In the genomic region with DNA sequence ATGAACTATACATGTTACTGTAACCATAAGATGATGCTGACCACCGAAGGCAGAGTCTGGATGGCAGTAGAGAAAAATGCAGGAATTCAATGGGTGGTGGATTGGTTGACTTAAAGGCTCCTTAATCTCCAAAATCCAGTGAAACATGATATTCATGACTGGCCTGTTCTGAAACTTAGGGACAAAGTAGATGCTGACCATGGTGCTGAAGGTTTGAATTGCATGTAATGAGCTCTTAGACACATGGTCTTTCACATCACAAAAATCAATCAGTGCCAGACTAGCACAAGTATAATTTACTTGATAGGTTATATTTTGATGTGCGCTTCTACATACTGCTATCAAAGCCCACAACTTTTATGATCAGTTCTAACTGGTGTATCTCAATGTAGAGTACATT, we compare ENCODE assay signal across 10 cellular contexts. TPM values are rescaled to one million over a fixed set of nuclear protein-coding genes. Genes with fewer than 3 reads are reported as not detected.
DNase-seq lines count a peak whose midpoint lies in the region; ATAC-seq, FAIRE-seq and TF ChIP-seq lines count a peak whose summit lies in the region.
"Had no signal": no experiment of that assay in that cellular context is flagged by ENCODE, and none has a peak within 500 bp of the region (broad histone marks: within the 10 kb centered on the region; RNA-seq: fewer than 3 reads in every experiment).

No MANE protein-coding gene starts in this region.

- H3K9me2 ChIP-seq in SK-N-SH: no peaks in the 10 kb centered on the region

- H4K20me1 ChIP-seq in HepG2 (ENCODE audit: insufficient read depth, low read length): no peaks in the 10 kb centered on the region
- no peaks in the 10 kb centered on the region for H4K20me1 ChIP-seq in SK-N-SH (ENCODE audit: insufficient read depth)

- no peak for TF ChIP-seq EP300 in HepG2 (IDR thresholded peaks at IDR 0.05; ENCODE audit: low read depth in 2 of 2, low read length in 2 of 2)
- TF ChIP-seq EP300 in HepG2 (CRISPR knock-in tag; IDR thresholded peaks at IDR 0.05; ENCODE audit: borderline replicate concordance): no peak
- TF ChIP-seq EP300 in SK-N-SH (IDR thresholded peaks at IDR 0.05; ENCODE audit: borderline replicate concordance in 1 of 2, low read depth in 1 of 2, low read length in 1 of 2): no peak

- no peak overlapping the region for H3K27ac ChIP-seq in HepG2 (ENCODE audit: extremely low read length, insufficient read depth, low read length)
- no peak overlapping the region for H3K27ac ChIP-seq in right lobe of liver
- no peak overlapping the region for H3K27ac ChIP-seq in SK-N-SH (ENCODE audit: low read depth in 2 of 2, low read length in 1 of 2)
- no peak overlapping the region for H3K27ac ChIP-seq in substantia nigra (ENCODE audit: low read depth, low read length, poor library complexity, severe bottlenecking)
- H3K27ac ChIP-seq: adrenal gland had no signal

- TF ChIP-seq CTCF in HepG2 (CRISPR knock-in tag; IDR thresholded peaks at IDR 0.05): no peak
- no peak for TF ChIP-seq CTCF in right lobe of liver (IDR thresholded peaks at IDR 0.05)
- TF ChIP-seq CTCF in SK-N-SH (IDR thresholded peaks at IDR 0.05): no peak
- TF ChIP-seq CTCF in fibroblast of pulmonary artery (IDR thresholded peaks at IDR 0.05; ENCODE audit: low read length, missing control alignments): no peak

- POLR2A ChIA-PET in HepG2 (lab: Yijun Ruan, JAX): no interaction called here
- POLR2A ChIA-PET in SK-N-SH (lab: Yijun Ruan, JAX): no interaction called here

- no peak for DNase-seq in HepG2 (ENCODE audit: low spot score)
- DNase-seq in right lobe of liver: no peak
- DNase-seq in SK-N-SH: no peak
- DNase-seq in fibroblast of pulmonary artery (ENCODE audit: low read depth): peak; percentile 72
- peak; percentile 13 for DNase-seq in urothelium cell line (ENCODE audit: low spot score)
- DNase-seq in substantia nigra (lab: John Stamatoyannopoulos, UW): no peak
- DNase-seq in activated naive CD4-positive, alpha-beta T cell treated with Interleukin-2 at 50 U/mL for 16 hours: no peak
- DNase-seq: adrenal gland, NCI-H2029 treated with DMSO at 0.1 percent for 48 hours had no signal

- H2AFZ ChIP-seq in HepG2 (ENCODE audit: low read length): no peak overlapping the region
- H2AFZ ChIP-seq in SK-N-SH (ENCODE audit: low read depth): no peak overlapping the region

- no peak for TF ChIP-seq POLR2A in HepG2 (IDR thresholded peaks at IDR 0.05; ENCODE audit: insufficient read depth in 1 of 2, low read depth in 2 of 2, low read length in 2 of 2)
- TF ChIP-seq POLR2A in right lobe of liver (IDR thresholded peaks at IDR 0.05): no peak

- no TSS peak for BruUV-seq in HepG2 (replicated peaks; lab: Mats Ljungman, UMichigan)

- H3K4me2 ChIP-seq in HepG2 (ENCODE audit: low read depth, low read length) (no peak overlapping the region), SK-N-SH (no peak overlapping the region)

- FAIRE-seq in HepG2 (lab: Jason Lieb, UNC): no peak
- no peak for FAIRE-seq in urothelium cell line (lab: Jason Lieb, UNC)

- H3K9me3 ChIP-seq in HepG2 (ENCODE audit: low read length): peaks cover 7% of the 10 kb centered on the region; the same call in 1 of the 2 replicates
- H3K9me3 ChIP-seq in right lobe of liver: no peaks in the 10 kb centered on the region
- H3K9me3 ChIP-seq in SK-N-SH: no peaks in the 10 kb centered on the region
- H3K9me3 ChIP-seq: adrenal gland had no signal

- ATAC-seq in HepG2 (no peak), right lobe of liver (no peak)
- no peak for ATAC-seq in activated CD4-positive, CD25-positive, alpha-beta regulatory T cell treated with anti-CD3 and anti-CD28 coated beads, Interleukin-2, amount 50 U/mL, for 24 hours

- H3K79me2 ChIP-seq in HepG2 (ENCODE audit: insufficient read depth, low read length) (no peaks in the 10 kb centered on the region), SK-N-SH (ENCODE audit: insufficient read depth) (no peaks in the 10 kb centered on the region)

- H3K36me3 ChIP-seq in HepG2 (replicated peaks in 1 of 2; ENCODE audit: control insufficient read depth in 1 of 2, insufficient read depth in 2 of 2, low read length in 2 of 2) (no peaks in the 10 kb centered on the region), right lobe of liver (no peaks in the 10 kb centered on the region), SK-N-SH (replicated peaks in 1 of 2; ENCODE audit: control insufficient read depth in 1 of 2, insufficient read depth in 2 of 2, low read length in 1 of 2) (no peaks in the 10 kb centered on the region)
- H3K36me3 ChIP-seq: adrenal gland had no signal

- H3K27me3 ChIP-seq in HepG2 (ENCODE audit: control insufficient read depth in 1 of 2, insufficient read depth in 2 of 2, low read length in 2 of 2) (no peaks in the 10 kb centered on the region), right lobe of liver (no peaks in the 10 kb centered on the region), SK-N-SH (ENCODE audit: insufficient read depth) (no peaks in the 10 kb centered on the region)
- H3K27me3 ChIP-seq: adrenal gland had no signal

- H3F3A ChIP-seq in SK-N-SH (replicated peaks; ENCODE audit: insufficient read depth): no peaks in the 10 kb centered on the region

- no peak overlapping the region for H3K4me3 ChIP-seq in HepG2 (replicated peaks in 1 of 3; ENCODE audit: insufficient read depth in 1 of 3, low read depth in 2 of 3, low read length in 3 of 3)
- no peak overlapping the region for H3K4me3 ChIP-seq in right lobe of liver
- H3K4me3 ChIP-seq in SK-N-SH (ENCODE audit: low read depth in 2 of 2, low read length in 1 of 2): no peak overlapping the region
- no peak overlapping the region for H3K4me3 ChIP-seq in fibroblast of pulmonary artery (replicated peaks; ENCODE audit: low read depth, low read length)
- H3K4me3 ChIP-seq: adrenal gland had no signal

- TF ChIP-seq RAD21 in HepG2 (CRISPR knock-in tag; IDR thresholded peaks at IDR 0.05) (no peak), SK-N-SH (IDR thresholded peaks at IDR 0.05; ENCODE audit: low read length) (no peak)

- CTCF ChIA-PET in HepG2 (lab: Yijun Ruan, JAX; ENCODE audit: low intra/inter-chr PET ratio, low total read pairs): no interaction called here
- CTCF ChIA-PET in SK-N-SH (lab: Yijun Ruan, JAX): no interaction called here

- WGBS in HepG2 (ENCODE audit: low lambda C conversion rate): 0% methylated on average over 2 of the region's 2 CpGs
- 61% methylated on average over 2 of the region's 2 CpGs for WGBS in right lobe of liver (ENCODE audit: insufficient coverage, low coverage, low lambda C conversion rate, missing lambda C conversion rate)
- 16% methylated on average over 2 of the region's 2 CpGs for WGBS in SK-N-SH (ENCODE audit: low lambda C conversion rate)

- H3K4me1 ChIP-seq in HepG2 (ENCODE audit: insufficient read depth, low read length): no peaks in the 10 kb centered on the region
- no peaks in the 10 kb centered on the region for H3K4me1 ChIP-seq in right lobe of liver
- no peaks in the 10 kb centered on the region for H3K4me1 ChIP-seq in SK-N-SH (ENCODE audit: control insufficient read depth in 1 of 2, insufficient read depth in 2 of 2, low read depth in 1 of 2, low read length in 1 of 2)
- H3K4me1 ChIP-seq: adrenal gland had no signal

- in situ Hi-C loops in HepG2 (cut with HindIII; ENCODE audit: extremely low pct_ligation_motif_present, low pct_unique_long_range_greater_than_20kb): no loop called here

- no peak overlapping the region for H3K9ac ChIP-seq in HepG2 (ENCODE audit: insufficient read depth, low read depth, low read length)
- H3K9ac ChIP-seq in SK-N-SH: no peak overlapping the region

- intact Hi-C loops in HepG2 (cut with micrococcal nuclease; ENCODE audit: unreplicated experiment): no loop called here
- intact Hi-C loops in right lobe of liver (cut with DNase I): no loop called here

RNA-seq across cellular contexts. Expression of a gene that starts 30.8 kb away (rescaled TPM):
- total RNA-seq in HepG2 (2016; rRNA removed; fragmentation: Illumina TruSeq; extraction: Trizol) (not detected in 2 replicates), right lobe of liver (not detected)
- total RNA-seq in HepG2 (2016; cell fraction: cytosol; rRNA removed; fragmentation: Illumina TruSeq; extraction: Trizol; ENCODE audit: low read depth): not detected in 2 replicates
- not detected in 2 replicates for total RNA-seq in HepG2 (2016; cell fraction: insoluble cytoplasmic fraction; rRNA removed; fragmentation: Illumina TruSeq; extraction: Trizol)
- not detected in 2 replicates for total RNA-seq in HepG2 (2016; cell fraction: membrane; rRNA removed; fragmentation: Illumina TruSeq; extraction: Trizol)
- not detected in 2 replicates for total RNA-seq in HepG2 (2016; cell fraction: nucleus; rRNA removed; fragmentation: Illumina TruSeq; extraction: Trizol)
- polyA plus RNA-seq in HepG2 (2011; rRNA removed) (not detected in 2 replicates), SK-N-SH (2012; rRNA removed) (not detected in 2 replicates)
- polyA plus RNA-seq in HepG2 (2011; cell fraction: cytosol; rRNA removed): 0.05 TPM in 1 of 2 replicates, not detected in the other
- polyA plus RNA-seq in HepG2 (2011; cell fraction: nucleus; rRNA removed): not detected in 2 replicates
- polyA plus RNA-seq in HepG2 (2012): not detected in 2 replicates
- polyA plus RNA-seq in HepG2 (2016; cell fraction: cytosol; fragmentation: Illumina TruSeq; extraction: Trizol; ENCODE audit: low read depth): not detected in 2 replicates
- not detected in 2 replicates for polyA plus RNA-seq in HepG2 (2016; cell fraction: insoluble cytoplasmic fraction; fragmentation: Illumina TruSeq; extraction: Trizol; ENCODE audit: low read depth)
- not detected in 2 replicates for polyA plus RNA-seq in HepG2 (2016; cell fraction: membrane; fragmentation: Illumina TruSeq; extraction: Trizol; ENCODE audit: low read depth)
- not detected in 2 replicates for polyA plus RNA-seq in HepG2 (2016; cell fraction: nucleus; fragmentation: Illumina TruSeq; extraction: Trizol; ENCODE audit: insufficient read depth, low read depth)
- not detected in 2 replicates for polyA minus RNA-seq in HepG2 (2011; rRNA and poly(A)+ RNA removed; ENCODE audit: low replicate concordance)
- polyA minus RNA-seq in HepG2 (2011; cell fraction: cytosol; rRNA and poly(A)+ RNA removed): not detected in 2 replicates
- not detected in 2 replicates for polyA minus RNA-seq in HepG2 (2011; cell fraction: nucleus; rRNA and poly(A)+ RNA removed)
- not detected in 2 replicates for polyA plus RNA-seq in SK-N-SH (2012; cell fraction: cytosol; rRNA removed)
- polyA plus RNA-seq in SK-N-SH (2012; cell fraction: nucleus; rRNA removed): not detected in 2 replicates
- total RNA-seq: adrenal gland had no signal
- polyA plus RNA-seq: adrenal gland had no signal

RNA-seq across cellular contexts. Expression of a gene that starts 40.4 kb away (rescaled TPM):
- total RNA-seq in HepG2 (2016; rRNA removed; fragmentation: Illumina TruSeq; extraction: Trizol) (10.0 and 13.1 TPM in 2 replicates), right lobe of liver (1 to 10 TPM; 5.9 to 9.2 (median 8.0) TPM)
- total RNA-seq in HepG2 (2016; cell fraction: cytosol; rRNA removed; fragmentation: Illumina TruSeq; extraction: Trizol; ENCODE audit: low read depth): 5.7 and 6.3 TPM in 2 replicates
- total RNA-seq in HepG2 (2016; cell fraction: insoluble cytoplasmic fraction; rRNA removed; fragmentation: Illumina TruSeq; extraction: Trizol): 10.0 and 12.5 TPM in 2 replicates
- 4.5 and 5.4 TPM in 2 replicates for total RNA-seq in HepG2 (2016; cell fraction: membrane; rRNA removed; fragmentation: Illumina TruSeq; extraction: Trizol)
- 9.2 and 9.6 TPM in 2 replicates for total RNA-seq in HepG2 (2016; cell fraction: nucleus; rRNA removed; fragmentation: Illumina TruSeq; extraction: Trizol)
- polyA plus RNA-seq in HepG2 (2011; rRNA removed) (3.2 and 3.4 TPM in 2 replicates), SK-N-SH (2012; rRNA removed) (10.7 and 12.3 TPM in 2 replicates)
- polyA plus RNA-seq in HepG2 (2011; cell fraction: cytosol; rRNA removed): 1.6 and 2.8 TPM in 2 replicates
- polyA plus RNA-seq in HepG2 (2011; cell fraction: nucleus; rRNA removed): 1.2 and 1.6 TPM in 2 replicates
- polyA plus RNA-seq in HepG2 (2012): 5.4 and 6.5 TPM in 2 replicates
- polyA plus RNA-seq in HepG2 (2016; cell fraction: cytosol; fragmentation: Illumina TruSeq; extraction: Trizol; ENCODE audit: low read depth): 0.51 and 0.55 TPM in 2 replicates
- polyA plus RNA-seq in HepG2 (2016; cell fraction: insoluble cytoplasmic fraction; fragmentation: Illumina TruSeq; extraction: Trizol; ENCODE audit: low read depth): 10.5 TPM in 2 replicates
- 0.88 and 0.90 TPM in 2 replicates for polyA plus RNA-seq in HepG2 (2016; cell fraction: membrane; fragmentation: Illumina TruSeq; extraction: Trizol; ENCODE audit: low read depth)
- 5.5 and 5.6 TPM in 2 replicates for polyA plus RNA-seq in HepG2 (2016; cell fraction: nucleus; fragmentation: Illumina TruSeq; extraction: Trizol; ENCODE audit: insufficient read depth, low read depth)
- polyA minus RNA-seq in HepG2 (2011; rRNA and poly(A)+ RNA removed; ENCODE audit: low replicate concordance): 2.2 and 2.7 TPM in 2 replicates
- polyA minus RNA-seq in HepG2 (2011; cell fraction: cytosol; rRNA and poly(A)+ RNA removed): 3.5 and 5.5 TPM in 2 replicates
- polyA minus RNA-seq in HepG2 (2011; cell fraction: nucleus; rRNA and poly(A)+ RNA removed): 11.1 and 12.7 TPM in 2 replicates
- 16.6 and 18.1 TPM in 2 replicates for polyA plus RNA-seq in SK-N-SH (2012; cell fraction: cytosol; rRNA removed)
- polyA plus RNA-seq in SK-N-SH (2012; cell fraction: nucleus; rRNA removed): 9.8 and 17.9 TPM in 2 replicates

Comparison
In these comparisons a context has a peak if more than half of its experiments do, and no peak if none do; other contexts are left out.
1. DNase-seq: peak in fibroblast of pulmonary artery (single experiment) and urothelium cell line (single experiment); none in HepG2 (single experiment), right lobe of liver (0 of 3), SK-N-SH (single experiment), substantia nigra (0 of 49) and activated naive CD4-positive, alpha-beta T cell treated with Interleukin-2 at 50 U/mL for 16 hours (single experiment).